In the genomic region with DNA sequence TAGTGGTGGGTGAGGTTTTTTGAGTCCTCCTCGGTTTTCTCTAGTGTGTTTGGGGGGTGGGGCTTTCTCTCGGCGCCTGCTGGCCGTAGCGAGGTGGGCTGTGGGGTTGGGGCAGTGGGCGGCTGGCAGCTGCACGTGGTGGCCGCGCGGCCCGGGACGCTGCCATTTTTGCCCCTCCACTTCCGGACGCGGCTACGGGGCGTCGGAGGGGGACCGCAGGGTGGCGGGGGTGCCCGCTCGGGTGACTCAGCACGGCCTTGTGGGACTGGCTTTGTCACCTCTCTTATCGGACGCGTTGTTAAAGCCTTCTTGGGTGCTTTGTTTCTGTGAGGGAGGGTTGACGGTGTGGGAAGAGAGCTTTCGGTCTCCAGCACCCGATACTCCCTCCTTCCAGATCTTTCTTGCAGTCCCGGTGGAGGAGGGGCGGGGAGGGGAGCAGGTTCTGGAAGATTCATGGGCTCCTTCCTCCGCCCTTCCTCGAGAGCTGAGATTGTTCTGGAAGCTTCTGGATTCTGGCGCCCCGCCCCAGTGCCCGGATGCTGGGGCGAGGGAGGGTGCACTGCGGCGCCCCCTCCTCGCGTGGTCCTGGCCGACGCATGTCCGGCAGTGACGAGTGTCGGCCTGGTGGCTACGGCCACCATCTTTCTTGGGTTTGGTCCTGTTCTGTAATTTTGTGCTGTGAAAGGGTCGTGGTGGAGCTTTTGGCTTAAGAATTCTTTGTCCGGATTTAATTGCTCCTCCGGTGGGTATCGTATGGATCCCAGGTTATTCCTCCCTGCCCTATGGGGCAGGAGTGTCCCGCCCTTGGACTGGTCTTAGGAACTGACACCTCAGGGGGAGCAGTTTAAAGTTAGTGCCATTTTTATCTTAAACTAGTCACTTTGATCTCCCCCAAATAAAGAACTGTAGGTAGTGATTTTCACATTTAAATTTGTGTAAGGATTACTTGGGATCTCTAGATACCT, we compare ENCODE assay signal across 8 cellular contexts.
DNase-seq lines count a peak whose midpoint lies in the region; ATAC-seq lines count a peak whose summit lies in the region.

No MANE protein-coding gene starts in this region.

- no peaks in the 10 kb centered on the region for H3K27me3 ChIP-seq in mucosa of stomach (ENCODE audit: control insufficient read depth, insufficient read depth, low read length)

- H3K9me3 ChIP-seq in mucosa of stomach (ENCODE audit: control insufficient read depth, low read length), result no peaks in the 10 kb centered on the region

- H3K4me3 ChIP-seq in mucosa of stomach (ENCODE audit: low read length), result peak overlapping the region; percentile 99

- peak; percentile 27 for ATAC-seq in GM18502 (IDR thresholded peaks at IDR 0.05; ENCODE audit: poor library complexity, unreplicated experiment)
- peak; percentile 33 for ATAC-seq in HG02763 (IDR thresholded peaks at IDR 0.05; ENCODE audit: unreplicated experiment)

- peaks cover 18% of the 10 kb centered on the region for H3K4me1 ChIP-seq in mucosa of stomach (ENCODE audit: control insufficient read depth, insufficient read depth, low read length)

- peaks cover 13% of the 10 kb centered on the region for H3K36me3 ChIP-seq in mucosa of stomach (ENCODE audit: control insufficient read depth, insufficient read depth, low read length)

- DNase-seq in NK-92 treated with Interleukin-12 subunit alpha and Interleukin-12 subunit beta, amount 100 ng/mL, for 24 hours (lab: John Stamatoyannopoulos, UW), result peak; percentile 84
- DNase-seq in activated T-cell treated with anti-CD3 and anti-CD28 coated beads for 1 hour (ENCODE audit: low read depth) (peak; percentile 82), epithelial cell of prostate (ENCODE audit: low read depth, low spot score) (no peak), NCI-H187 (lab: John Stamatoyannopoulos, UW) (no peak)
- DNase-seq in stimulated activated CD8-positive, alpha-beta memory T cell treated with anti-CD3 and anti-CD28 coated beads, Interleukin-4, amount 100 ng/mL, for 24 hours (ENCODE audit: low read depth), result peak; percentile 87

- H3K27ac ChIP-seq in epithelial cell of prostate, result peak overlapping the region; percentile 91

- H3K9ac ChIP-seq in mucosa of stomach (ENCODE audit: low read length), result peak overlapping the region; percentile 89

Comparison
In these comparisons a context has a peak if more than half of its experiments do, and no peak if none do; other contexts are left out.
1. DNase-seq: peak in NK-92 treated with Interleukin-12 subunit alpha and Interleukin-12 subunit beta, amount 100 ng/mL, for 24 hours (single experiment), activated T-cell treated with anti-CD3 and anti-CD28 coated beads for 1 hour (single experiment) and stimulated activated CD8-positive, alpha-beta memory T cell treated with anti-CD3 and anti-CD28 coated beads, Interleukin-4, amount 100 ng/mL, for 24 hours (single experiment); none in epithelial cell of prostate (single experiment) and NCI-H187 (0 of 2).